In the genomic region with DNA sequence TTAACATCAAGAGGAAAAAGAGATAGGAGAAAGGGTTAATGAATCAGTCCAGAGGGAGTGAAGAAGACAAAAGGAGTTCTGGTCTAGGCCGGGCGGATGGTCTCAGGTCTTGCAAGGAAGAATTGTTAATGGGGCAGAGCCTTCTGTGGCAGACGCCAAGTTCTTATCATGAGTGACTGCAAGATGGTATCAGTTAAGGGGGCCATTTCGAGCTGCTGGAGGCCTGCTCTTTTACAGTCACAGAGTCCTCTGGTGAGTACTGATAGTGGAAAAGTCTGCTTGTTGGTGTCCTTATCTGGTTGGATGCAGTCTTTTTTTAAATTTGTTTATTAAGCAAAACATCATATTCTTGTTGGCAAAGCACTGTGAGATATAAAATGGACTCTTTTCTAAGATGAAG, we compare ENCODE assay signal across 22 cellular contexts.
"Had no signal": no experiment of that assay in that cellular context is flagged by ENCODE, and none has a peak within 500 bp of the region (broad histone marks: within the 10 kb centered on the region; RNA-seq: fewer than 3 reads in every experiment).

No MANE protein-coding gene starts in this region.

- H3K27ac ChIP-seq: neural progenitor cell, parathyroid adenoma, prostate gland, right atrium auricular region, stomach, thyroid gland, vagina had no signal

- H3K79me2 ChIP-seq: parathyroid adenoma had no signal

- H3K4me1 ChIP-seq: neural progenitor cell, parathyroid adenoma, prostate gland, right atrium auricular region, stomach, thyroid gland, vagina had no signal

- H3K4me3 ChIP-seq: lung, neural progenitor cell, prostate gland, right atrium auricular region, smooth muscle cell, stomach, thyroid gland, vagina had no signal

- H3K9me3 ChIP-seq: prostate gland, thyroid gland, vagina had no signal

- DNase-seq: cortex of kidney; effector memory CD8-positive, alpha-beta T cell; kidney; midbrain; naive thymus-derived CD4-positive, alpha-beta T cell; stimulated activated CD4-positive, alpha-beta T cell treated with anti-CD3 and anti-CD28 coated beads, Interleukin-12 subunit alpha, Interleukin-12 subunit beta, amount 100 ng/mL, for 4 hours; stimulated activated CD4-positive, alpha-beta T cell treated with anti-CD3 and anti-CD28 coated beads, Interleukin-1b, Interleukin-23, amount 100 ng/mL, for 48 hours; stimulated activated CD4-positive, alpha-beta T cell treated with anti-CD3 and anti-CD28 coated beads, Interleukin-4, amount 100 ng/mL, for 24 hours; stimulated activated naive CD4-positive, alpha-beta T cell treated with Interleukin-2 at 50 U/mL for 16 hours; stomach; thyroid gland; trophoblast cell had no signal

- H3K4me2 ChIP-seq: neural progenitor cell, smooth muscle cell had no signal

- H3K9ac ChIP-seq: neural progenitor cell, parathyroid adenoma had no signal

- H3K36me3 ChIP-seq: neural progenitor cell, prostate gland, right atrium auricular region, stomach, thyroid gland, vagina had no signal

- ATAC-seq: effector memory CD8-positive, alpha-beta T cell; left lobe of liver; naive thymus-derived CD4-positive, alpha-beta T cell; sciatic nerve; stimulated activated effector memory CD8-positive, alpha-beta T cell treated with anti-CD3 and anti-CD28 coated beads, Interleukin-12 subunit alpha, Interleukin-12 subunit beta, amount 100 ng/mL, for 72 hours had no signal

- H3K27me3 ChIP-seq: neural progenitor cell, right atrium auricular region, thyroid gland, vagina had no signal
